In genomic region chr6:37699138-37699766, GRCh38 we compare ENCODE assay signal across 8 cellular contexts. TPM values are rescaled to one million over a fixed set of nuclear protein-coding genes. Genes with fewer than 3 reads are reported as not detected.
DNase-seq lines count a peak whose midpoint lies in the region; ATAC-seq and TF ChIP-seq lines count a peak whose summit lies in the region.

No MANE protein-coding gene starts in this region.

- H3K36me3 Mint-ChIP-seq in activated naive CD4-positive, alpha-beta T cell treated with anti-CD3 and anti-CD28 coated beads for 36 hours (ENCODE audit: low read depth): no peaks in the 10 kb centered on the region

- TF ChIP-seq CTCF in VCaP (conservative IDR thresholded peaks at IDR 0.05): 0 out of 2 replicates have a peak, but pooled peaks have one; percentile 20
- no peak for TF ChIP-seq CTCF in gastrocnemius medialis (IDR thresholded peaks at IDR 0.05 in 4 of 5, conservative IDR thresholded peaks at IDR 0.05 in 1 of 5)

- H3K9me3 ChIP-seq in esophagus (ENCODE audit: control insufficient read depth in 2 of 2, insufficient read depth in 1 of 2, low read depth in 1 of 2, low read length in 1 of 2) (no peaks in the 10 kb centered on the region), gastrocnemius medialis (no peaks in the 10 kb centered on the region)

- peaks cover 18% of the 10 kb centered on the region for H3K4me1 Mint-ChIP-seq in activated naive CD4-positive, alpha-beta T cell treated with anti-CD3 and anti-CD28 coated beads for 36 hours (ENCODE audit: low read depth)

- no peaks in the 10 kb centered on the region for H3K36me3 ChIP-seq in esophagus (ENCODE audit: control insufficient read depth in 2 of 2, insufficient read depth in 2 of 2, low read length in 1 of 2)
- H3K36me3 ChIP-seq in gastrocnemius medialis: no peaks in the 10 kb centered on the region

- TF ChIP-seq POLR2A in gastrocnemius medialis (IDR thresholded peaks at IDR 0.05): no peak

- DNase-seq in activated naive CD4-positive, alpha-beta T cell treated with anti-CD3 and anti-CD28 coated beads for 36 hours: peak; percentile 71
- DNase-seq in activated naive CD4-positive, alpha-beta T cell treated with Interleukin-2 at 50 U/mL for 16 hours: no peak
- DNase-seq in gastrocnemius medialis (no peak), iPS-NIHi11 (ENCODE audit: low spot score) (no peak), ACHN (no peak)

- H3K27me3 Mint-ChIP-seq in activated naive CD4-positive, alpha-beta T cell treated with anti-CD3 and anti-CD28 coated beads for 36 hours (ENCODE audit: low read depth): peaks cover 19% of the 10 kb centered on the region

- H3K27ac ChIP-seq in VCaP: peak overlapping the region; percentile 76
- H3K27ac ChIP-seq in esophagus (ENCODE audit: low read depth in 2 of 2, low read length in 1 of 2): no peak overlapping the region
- H3K27ac ChIP-seq in gastrocnemius medialis: no peak overlapping the region

- in situ Hi-C loops in gastrocnemius medialis (cut with MboI; ENCODE audit: low sequenced_read_pairs in 4 of 4) (loop anchor here in 3 of 4 donors (10.0 to 25.0 kb wide), 3 partner anchors 212 to 374 kb away; partner anchors contain the start of genes CCDC167 (in 3 of the 3) and RNF8 (in 1 of the 3)), ACHN (cut with HindIII; ENCODE audit: low pct_ligation_motif_present, low pct_unique_long_range_greater_than_20kb, low sequenced_read_pairs) (no loop called here)

- H3K27me3 ChIP-seq in esophagus (ENCODE audit: control insufficient read depth in 1 of 2, insufficient read depth in 2 of 2, low read length in 2 of 2) (peaks cover 0 to 8% of the 10 kb centered on the region in 2 donors), gastrocnemius medialis (peaks cover 24 to 27% (median 26%) of the 10 kb centered on the region in 3 donors)

- H3K4me3 ChIP-seq in esophagus (ENCODE audit: low read depth in 1 of 2, low read length in 2 of 2): peak overlapping the region; percentile 38 to 67
- peak overlapping the region; percentile 59 to 89 (median 62) for H3K4me3 ChIP-seq in gastrocnemius medialis

- peaks cover 5 to 12% of the 10 kb centered on the region in 2 donors for H3K4me1 ChIP-seq in esophagus (ENCODE audit: control insufficient read depth in 2 of 2, insufficient read depth in 2 of 2, low read length in 1 of 2)
- H3K4me1 ChIP-seq in gastrocnemius medialis: peaks cover 16 to 20% of the 10 kb centered on the region in 2 donors

- H3K4me3 Mint-ChIP-seq in activated naive CD4-positive, alpha-beta T cell treated with anti-CD3 and anti-CD28 coated beads for 36 hours: peak overlapping the region; percentile 74

- 21 to 26% methylated on average over 32 of the region's 32 CpGs for WGBS in esophagus, 2 donors

- CTCF ChIA-PET in activated naive CD4-positive, alpha-beta T cell treated with anti-CD3 and anti-CD28 coated beads for 36 hours (lab: Charles Lee): interaction anchor here (6.1 kb wide), 1 partner anchor 8 kb away, joined by 32 read pairs; no protein-coding TSS in a partner anchor

- no peaks in the 10 kb centered on the region for H3K9me3 Mint-ChIP-seq in activated naive CD4-positive, alpha-beta T cell treated with anti-CD3 and anti-CD28 coated beads for 36 hours

- no peak for ATAC-seq in gastrocnemius medialis
- ATAC-seq in GM21825 (IDR thresholded peaks at IDR 0.05; ENCODE audit: unreplicated experiment): no peak

- intact Hi-C loops in activated naive CD4-positive, alpha-beta T cell treated with anti-CD3 and anti-CD28 coated beads for 36 hours (cut with micrococcal nuclease): loop anchor here (1.0 to 5.0 kb wide), 6 partner anchors 163 to 973 kb away; partner anchors contain the start of genes CCDC167, TBC1D22B and TMEM217
- intact Hi-C loops in gastrocnemius medialis (cut with DNase I; ENCODE audit: low total_unique reads): loop anchor here (10.0 kb wide), 2 partner anchors 344 to 796 kb away; partner anchors contain the start of gene RNF8

- no peak overlapping the region for H3K27ac Mint-ChIP-seq in activated naive CD4-positive, alpha-beta T cell treated with anti-CD3 and anti-CD28 coated beads for 36 hours

RNA-seq across cellular contexts. Expression of gene MDGA1, which starts 1.6 kb away (rescaled TPM):
- total RNA-seq in activated naive CD4-positive, alpha-beta T cell treated with anti-CD3 and anti-CD28 coated beads for 36 hours: 1 to 10 TPM; 2.8 to 3.6 TPM
- 1 to 10 TPM in 1 of 2 donors, under 1 TPM in 1; 0.41 to 1.2 TPM for polyA plus RNA-seq in esophagus
- total RNA-seq in gastrocnemius medialis: 1 to 10 TPM in 2 of 4 donors, under 1 TPM in 2; 0.20 to 8.6 (median 1.1) TPM
